21 cellular contexts compared by ENCODE assay signal in genomic region chr4:185469539-185470154, GRCh38. TPM values are rescaled to one million over a fixed set of nuclear protein-coding genes. Genes with fewer than 3 reads are reported as not detected.
DNase-seq lines count a peak whose midpoint lies in the region; ATAC-seq, FAIRE-seq and TF ChIP-seq lines count a peak whose summit lies in the region.
"Had no signal": no experiment of that assay in that cellular context is flagged by ENCODE, and none has a peak within 500 bp of the region (broad histone marks: within the 10 kb centered on the region; RNA-seq: fewer than 3 reads in every experiment).

No MANE protein-coding gene starts in this region.

- no peak for TF ChIP-seq EP300 in ovary (IDR thresholded peaks at IDR 0.05)

- H3K27me3 ChIP-seq in endocrine pancreas (ENCODE audit: control insufficient read depth, insufficient read depth, low read length) (no peaks in the 10 kb centered on the region), ovary (no peaks in the 10 kb centered on the region), esophagus squamous epithelium (no peaks in the 10 kb centered on the region)

- intact Hi-C loops in ovary (cut with DNase I), result loop anchor here in 3 of 4 donors (5.0 to 10.0 kb wide), 3 partner anchors 65 to 128 kb away; partner anchors contain the start of gene PDLIM3 (in 1 of the 3)
- intact Hi-C loops in esophagus squamous epithelium (cut with DNase I), result loop anchor here (5.0 kb wide), 1 partner anchor 128 kb away; no protein-coding TSS in a partner anchor

- H3K4me3 ChIP-seq in endocrine pancreas (ENCODE audit: control insufficient read depth, insufficient read depth, low read length), result peak overlapping the region; percentile 73
- no peak overlapping the region for H3K4me3 ChIP-seq in ovary
- H3K4me3 ChIP-seq in esophagus squamous epithelium, result no peak overlapping the region

- H3K9me3 ChIP-seq in endocrine pancreas (ENCODE audit: control insufficient read depth, low read length), result no peaks in the 10 kb centered on the region
- no peaks in the 10 kb centered on the region for H3K9me3 ChIP-seq in ovary
- no peaks in the 10 kb centered on the region for H3K9me3 ChIP-seq in esophagus squamous epithelium
- H3K9me3 ChIP-seq: MG63 had no signal

- ATAC-seq in GM21619 (IDR thresholded peaks at IDR 0.05; ENCODE audit: unreplicated experiment), result no peak
- ATAC-seq: esophagus mucosa had no signal

- H3K27ac ChIP-seq in ovary (no peak overlapping the region), esophagus squamous epithelium (no peak overlapping the region)

- in situ Hi-C loops in G401 (cut with HindIII; ENCODE audit: low sequenced_read_pairs), result no loop called here

- TF ChIP-seq CTCF in ovary (IDR thresholded peaks at IDR 0.05), result no peak
- TF ChIP-seq CTCF in esophagus squamous epithelium (IDR thresholded peaks at IDR 0.05), result no peak

- DNase-seq in G401 (ENCODE audit: low spot score) (peak; percentile 38), NAMALWA (ENCODE audit: low spot score) (peak; percentile 13), ovary (peak; percentile 22 to 48 (median 41)), esophagus squamous epithelium (lab: John Stamatoyannopoulos, UW) (no peak), cerebellar nuclear complex (lab: John Stamatoyannopoulos, UW) (no peak), GM19239 (ENCODE audit: insufficient read length, low spot score) (no peak)
- DNase-seq: activated CD4-positive, alpha-beta T cell treated with anti-CD3 and anti-CD28 coated beads, Interleukin-2, amount 10 ng/mL, durations not matched to agents 7 days and 5 days; activated CD8-positive, alpha-beta memory T cell treated with anti-CD3 and anti-CD28 coated beads, Interleukin-2, amount 50 U/mL, for 48 hours; activated effector memory CD4-positive, alpha-beta T cell treated with anti-CD3 and anti-CD28 coated beads, Interleukin-2, amount 50 U/mL, for 16 hours; AML-193; GF-D8; HFFc6; left ventricle myocardium superior; MG63; NCI-H1694; NCI-H345; stimulated activated CD4-positive, alpha-beta T cell treated with anti-CD3 and anti-CD28 coated beads, Interleukin-4, amount 100 ng/mL, for 4 hours had no signal

- H3K4me1 ChIP-seq in endocrine pancreas (ENCODE audit: control insufficient read depth, insufficient read depth, low read length), result no peaks in the 10 kb centered on the region
- peaks cover 1% of the 10 kb centered on the region for H3K4me1 ChIP-seq in ovary (ENCODE audit: insufficient read depth)
- peaks cover 0 to 21% (median 7%) of the 10 kb centered on the region in 3 donors for H3K4me1 ChIP-seq in esophagus squamous epithelium

- WGBS in ovary, 3 donors, result 81 to 88% (median 87%) methylated on average over 10 of the region's 10 CpGs
- 76 to 79% methylated on average over 10 of the region's 10 CpGs for WGBS in esophagus squamous epithelium, 2 donors

- TF ChIP-seq POLR2A in ovary (IDR thresholded peaks at IDR 0.05) (no peak), esophagus squamous epithelium (IDR thresholded peaks at IDR 0.05) (no peak)

- H3K9ac ChIP-seq in endocrine pancreas (ENCODE audit: control insufficient read depth, insufficient read depth, low read length), result no peak overlapping the region

- H3K36me3 ChIP-seq in endocrine pancreas (ENCODE audit: control insufficient read depth, insufficient read depth, low read length) (no peaks in the 10 kb centered on the region), ovary (no peaks in the 10 kb centered on the region), esophagus squamous epithelium (no peaks in the 10 kb centered on the region)
- H3K36me3 ChIP-seq: MG63 had no signal

- no peak for FAIRE-seq in GM19239 (lab: Jason Lieb, UNC)
- FAIRE-seq: D721Med had no signal

RNA-seq across cellular contexts. Expression of gene CCDC110, which starts 1.9 kb away (rescaled TPM):
- total RNA-seq in G401 (2014; rRNA removed; shearing (Covaris generic)), result 0.43 and 0.98 TPM in 2 replicates
- 1 to 10 TPM; 2.8 to 6.4 (median 3.3) TPM for total RNA-seq in ovary
- 1 to 10 TPM; 1.8 to 2.7 TPM for polyA plus RNA-seq in ovary
- 1 to 10 TPM in 3 of 4 donors, under 1 TPM in 1; 0.18 to 2.3 (median 1.3) TPM for total RNA-seq in esophagus squamous epithelium
- total RNA-seq: activated CD4-positive, alpha-beta T cell treated with anti-CD3 and anti-CD28 coated beads, Interleukin-2, amount 10 ng/mL, durations not matched to agents 7 days and 5 days; HFFc6 had no signal

RNA-seq across cellular contexts. Expression of gene UFSP2, which starts 43.9 kb away (rescaled TPM):
- total RNA-seq in G401 (2014; rRNA removed; shearing (Covaris generic)), result 28.7 and 55.8 TPM in 2 replicates
- total RNA-seq in ovary (10 to 100 TPM; 33.4 to 69.3 (median 51.3) TPM), esophagus squamous epithelium (10 to 100 TPM; 20.0 to 32.4 (median 23.3) TPM)
- 10 to 100 TPM; 37.0 to 67.9 TPM for polyA plus RNA-seq in ovary

Comparison
In these comparisons a context has a peak if more than half of its experiments do, and no peak if none do; other contexts are left out.
1. DNase-seq: peak in G401 (single experiment), NAMALWA (single experiment) and ovary (5 of 5); none in esophagus squamous epithelium (single experiment), cerebellar nuclear complex (0 of 2) and GM19239 (single experiment).